Comparison of ENCODE assay signal across 1 cellular context in genomic region chr7:16579216-16579615, GRCh38.
TF ChIP-seq lines count a peak whose summit lies in the region.

No MANE protein-coding gene starts in this region.

TF ChIP-seq in K562, 482 proteins besides CTCF, POLR2A, EP300 and RAD21:
- no peak for TF ChIP-seq NR2C2 (CRISPR knock-in tag; IDR thresholded peaks at IDR 0.05)
- no peak for TF ChIP-seq NR2C2 (tag; IDR thresholded peaks at IDR 0.05)
- no peak for TF ChIP-seq TBP (optimal IDR thresholded peaks at IDR 0.05; ENCODE audit: low read depth, low read length)
- no peak for TF ChIP-seq CHCHD3 (CRISPR knock-in tag; IDR thresholded peaks at IDR 0.05)
- TF ChIP-seq BMI1 (IDR thresholded peaks at IDR 0.05; ENCODE audit: low read length), result no peak
- TF ChIP-seq ZNF583 (CRISPR knock-in tag; IDR thresholded peaks at IDR 0.05), result no peak
- TF ChIP-seq ATF3 (IDR thresholded peaks at IDR 0.05), result no peak
- no peak for TF ChIP-seq ATF3 (CRISPR knock-in tag; conservative IDR thresholded peaks at IDR 0.05)
- no peak for TF ChIP-seq CLOCK (CRISPR knock-in tag; IDR thresholded peaks at IDR 0.05; ENCODE audit: borderline replicate concordance)
- no peak for TF ChIP-seq FOXA3 (CRISPR knock-in tag; conservative IDR thresholded peaks at IDR 0.05 in 1 of 2, IDR thresholded peaks at IDR 0.05 in 1 of 2)
